7 cellular contexts compared by ENCODE assay signal in the genomic region with DNA sequence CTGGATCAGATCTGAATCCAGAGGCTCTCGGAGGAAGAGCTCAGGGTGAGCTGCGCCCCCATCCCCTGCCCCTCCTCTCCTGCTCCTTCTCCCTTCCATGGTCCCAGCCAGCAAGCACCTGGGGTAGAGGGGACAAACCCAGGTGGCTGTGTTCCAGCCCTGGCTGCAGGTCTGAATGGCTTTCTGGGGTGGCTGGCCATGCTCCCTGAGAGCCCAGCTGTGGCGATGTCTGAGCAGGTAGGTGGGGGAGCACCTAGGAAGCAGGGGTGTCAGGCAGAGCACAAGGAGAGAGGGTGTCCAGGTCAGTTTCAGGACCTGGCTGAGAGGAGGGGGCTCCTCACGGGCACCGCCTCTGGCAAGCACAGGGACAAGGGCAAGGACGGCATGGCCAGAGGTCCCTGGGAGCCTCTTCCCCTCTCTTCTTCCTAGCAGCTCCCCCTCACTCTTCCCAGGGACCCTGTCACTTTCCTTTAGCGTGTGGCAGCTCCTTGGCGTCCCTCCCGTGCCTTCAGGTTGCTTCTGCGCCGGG.
DNase-seq lines count a peak whose midpoint lies in the region; ATAC-seq, FAIRE-seq and TF ChIP-seq lines count a peak whose summit lies in the region.

No MANE protein-coding gene starts in this region.

- H2BK20ac ChIP-seq in IMR-90 (ENCODE audit: low read depth, low read length), result no peak overlapping the region

- H2AFZ ChIP-seq in IMR-90 (replicated peaks; ENCODE audit: low read length, poor library complexity), result peak overlapping the region; percentile 40

- POLR2A ChIA-PET in IMR-90 (lab: Charles Lee; ENCODE audit: unreplicated experiment), result interaction anchor here (1.7 kb wide), 1 partner anchor 128 kb away, joined by 5 read pairs; no protein-coding TSS in a partner anchor
- POLR2A ChIA-PET in activated naive CD8-positive, alpha-beta T cell treated with anti-CD3 and anti-CD28 coated beads, Interleukin-2, amount 10 ng/mL, durations not matched to agents 7 days and 5 days (lab: Charles Lee), result interaction anchor here (0.6 to 8.6 kb wide), 8 partner anchors 9 to 77 kb away, joined by 3 to 241 read pairs (median 7); no protein-coding TSS in a partner anchor

- TF ChIP-seq POLR2A in IMR-90 (IDR thresholded peaks at IDR 0.05; ENCODE audit: low read depth, low read length), result no peak

- no peaks in the 10 kb centered on the region for H3K27me3 Mint-ChIP-seq in activated naive CD8-positive, alpha-beta T cell treated with anti-CD3 and anti-CD28 coated beads, Interleukin-2, amount 10 ng/mL, durations not matched to agents 7 days and 5 days

- peaks cover 54% of the 10 kb centered on the region for H3K4me1 Mint-ChIP-seq in activated naive CD8-positive, alpha-beta T cell treated with anti-CD3 and anti-CD28 coated beads, Interleukin-2, amount 10 ng/mL, durations not matched to agents 7 days and 5 days

- peak overlapping the region; percentile 28 to 31; a peak in 1 of 4 replicates for H4K8ac ChIP-seq in IMR-90 (ENCODE audit: low read depth in 2 of 2, low read length in 2 of 2)

- H3K36me3 ChIP-seq in IMR-90 (ENCODE audit: control insufficient read depth, insufficient read depth, low read length) (peaks cover 5% of the 10 kb centered on the region), kidney (ENCODE audit: control insufficient read depth in 1 of 2, insufficient read depth in 2 of 2, low read length in 2 of 2) (no peaks in the 10 kb centered on the region), stomach smooth muscle (ENCODE audit: control insufficient read depth in 2 of 2, insufficient read depth in 2 of 2, low read length in 2 of 2) (peaks cover 0 to 9% of the 10 kb centered on the region in 2 donors)

- no peak overlapping the region for H4K5ac ChIP-seq in IMR-90 (ENCODE audit: low read depth, low read length)

- H3K9ac ChIP-seq in IMR-90 (ENCODE audit: low read depth, low read length), result peak overlapping the region; percentile 73
- H3K9ac ChIP-seq in kidney (ENCODE audit: low read length in 2 of 2), result peak overlapping the region in 1 of 2 donors; percentile 81
- peak overlapping the region; percentile 74 to 95 for H3K9ac ChIP-seq in stomach smooth muscle (ENCODE audit: low read length in 2 of 2)

- H3K9me3 ChIP-seq in IMR-90 (ENCODE audit: control insufficient read depth, insufficient read depth, low read length) (no peaks in the 10 kb centered on the region), kidney (ENCODE audit: control insufficient read depth in 1 of 2, low read length in 2 of 2) (no peaks in the 10 kb centered on the region), stomach smooth muscle (ENCODE audit: control insufficient read depth in 2 of 2, low read length in 2 of 2) (no peaks in the 10 kb centered on the region)

- no peak for ATAC-seq in IMR-90 (ENCODE audit: low read depth)
- ATAC-seq in activated naive CD8-positive, alpha-beta T cell treated with anti-CD3 and anti-CD28 coated beads, Interleukin-2, amount 10 ng/mL, durations not matched to agents 7 days and 5 days (ENCODE audit: low read depth), result no peak

- peaks cover 37% of the 10 kb centered on the region for H3K9me1 ChIP-seq in IMR-90 (ENCODE audit: insufficient read depth, low read length)

- H3K18ac ChIP-seq in IMR-90 (ENCODE audit: low read depth, low read length), result peak overlapping the region; percentile 35; the same call in 1 of the 2 replicates

- TF ChIP-seq RAD21 in IMR-90 (IDR thresholded peaks at IDR 0.05; ENCODE audit: low read length), result no peak

- H3K4me3 Mint-ChIP-seq in activated naive CD8-positive, alpha-beta T cell treated with anti-CD3 and anti-CD28 coated beads, Interleukin-2, amount 10 ng/mL, durations not matched to agents 7 days and 5 days, result peak overlapping the region; percentile 99

- H3K27me3 ChIP-seq in IMR-90 (ENCODE audit: control insufficient read depth, insufficient read depth, low read length) (no peaks in the 10 kb centered on the region), stomach smooth muscle (ENCODE audit: control insufficient read depth in 1 of 2, insufficient read depth in 2 of 2, low read length in 2 of 2) (no peaks in the 10 kb centered on the region)

- H3K4ac ChIP-seq in IMR-90 (ENCODE audit: low read depth, low read length), result peak overlapping the region; percentile 90

- peaks cover 98% of the 10 kb centered on the region for H4K20me1 ChIP-seq in IMR-90 (ENCODE audit: insufficient read depth, low read length)

- peak overlapping the region; percentile 90 for H2AK5ac ChIP-seq in IMR-90 (ENCODE audit: low read depth, low read length)

- TF ChIP-seq CTCF in IMR-90 (conservative IDR thresholded peaks at IDR 0.05; ENCODE audit: low read depth, low read length), result no peak
- no peak for TF ChIP-seq CTCF in kidney (IDR thresholded peaks at IDR 0.05; ENCODE audit: borderline replicate concordance, extremely low read depth, insufficient read depth)

- peak overlapping the region; percentile 68 for H4K91ac ChIP-seq in IMR-90 (ENCODE audit: insufficient read depth, low read depth, low read length)

- H3K27ac Mint-ChIP-seq in activated naive CD8-positive, alpha-beta T cell treated with anti-CD3 and anti-CD28 coated beads, Interleukin-2, amount 10 ng/mL, durations not matched to agents 7 days and 5 days, result peak overlapping the region; percentile 94

- peaks cover 15 to 95% of the 10 kb centered on the region in 2 experiments for H3K79me1 ChIP-seq in IMR-90 (ENCODE audit: low read depth in 1 of 2, low read length in 2 of 2)

- H2BK120ac ChIP-seq in IMR-90 (ENCODE audit: low read depth, low read length), result peak overlapping the region; percentile 66

- 5% methylated on average over 4 of the region's 11 CpGs; no CpG with 5 or more reads in 1 of the 2 experiments for WGBS in IMR-90 (ENCODE audit: extremely low coverage in 2 of 2, insufficient read length in 1 of 2), 2 experiments

- peak overlapping the region; percentile 73 for H3K23ac ChIP-seq in IMR-90 (ENCODE audit: low read depth, low read length)

- BruUV-seq in IMR-90 (replicated peaks; lab: Mats Ljungman, UMichigan), result no TSS peak

- H3K4me1 ChIP-seq in IMR-90 (ENCODE audit: control insufficient read depth, insufficient read depth, low read length) (peaks cover 61% of the 10 kb centered on the region), kidney (ENCODE audit: control insufficient read depth in 1 of 2, insufficient read depth in 1 of 2, low read depth in 1 of 2, low read length in 2 of 2) (peaks cover 35 to 48% of the 10 kb centered on the region in 2 donors), stomach smooth muscle (ENCODE audit: control insufficient read depth, insufficient read depth, low read length) (peaks cover 72% of the 10 kb centered on the region)

- dilution Hi-C loops in IMR-90 (cut with HindIII; ENCODE audit: low sequenced_read_pairs, unreplicated experiment), result no loop called here

- H3K36me3 Mint-ChIP-seq in activated naive CD8-positive, alpha-beta T cell treated with anti-CD3 and anti-CD28 coated beads, Interleukin-2, amount 10 ng/mL, durations not matched to agents 7 days and 5 days, result peaks cover 31% of the 10 kb centered on the region

- in situ Hi-C loops in IMR-90 (cut with MboI; ENCODE audit: low sequenced_read_pairs), result no loop called here

- H3K4me2 ChIP-seq in IMR-90 (ENCODE audit: low read depth, low read length), result peak overlapping the region; percentile 74

- peak overlapping the region; percentile 38 for H2BK5ac ChIP-seq in IMR-90 (ENCODE audit: low read depth, low read length, poor library complexity, severe bottlenecking)

- CTCF ChIA-PET in IMR-90 (lab: Yijun Ruan, JAX), result interaction anchor here (1.3 kb wide), 1 partner anchor 15 kb away, joined by 3 read pairs; no protein-coding TSS in a partner anchor

- peak overlapping the region; percentile 70 for H3K14ac ChIP-seq in IMR-90 (replicated peaks; ENCODE audit: low read depth, low read length)

- DNase-seq in IMR-90 (no peak), kidney (no peak), T-helper 9 cell (no peak), cerebellar cortex (ENCODE audit: low spot score) (no peak), NOMO-1 (lab: John Stamatoyannopoulos, UW; ENCODE audit: unreplicated experiment in 2 of 2) (no peak)
- no peak for DNase-seq in activated naive CD8-positive, alpha-beta T cell treated with anti-CD3 and anti-CD28 coated beads, Interleukin-2, amount 10 ng/mL, durations not matched to agents 7 days and 5 days

- H3K27ac ChIP-seq in IMR-90 (ENCODE audit: insufficient read depth, low read length) (peak overlapping the region; percentile 80), kidney (ENCODE audit: low read depth in 2 of 2, low read length in 2 of 2) (peak overlapping the region; percentile 63 to 76), stomach smooth muscle (ENCODE audit: low read length) (peak overlapping the region; percentile 89)

- peak overlapping the region; percentile 39; the same call in 1 of the 2 replicates for H3K4me3 ChIP-seq in IMR-90 (ENCODE audit: insufficient read depth, low read depth, low read length)
- H3K4me3 ChIP-seq in kidney (ENCODE audit: low read length in 2 of 2), result peak overlapping the region; percentile 36 to 68
- H3K4me3 ChIP-seq in stomach smooth muscle (ENCODE audit: low read length in 2 of 2), result peak overlapping the region; percentile 79 to 85

- intact Hi-C loops in IMR-90 (cut with micrococcal nuclease), result loop anchor here (2.0 kb wide), 1 partner anchor 26 kb away; no protein-coding TSS in a partner anchor
- intact Hi-C loops in kidney (cut with DNase I), result no loop called here

- no peak overlapping the region for H3K56ac ChIP-seq in IMR-90 (ENCODE audit: extremely low read depth, insufficient read depth, low read length)

- no peaks in the 10 kb centered on the region for H3K9me3 Mint-ChIP-seq in activated naive CD8-positive, alpha-beta T cell treated with anti-CD3 and anti-CD28 coated beads, Interleukin-2, amount 10 ng/mL, durations not matched to agents 7 days and 5 days

- H2AK9ac ChIP-seq in IMR-90 (replicated peaks; ENCODE audit: low read depth, low read length, poor library complexity), result peak overlapping the region; percentile 91

- FAIRE-seq in kidney (lab: Jason Lieb, UNC), result no peak

- no peak overlapping the region for H2BK15ac ChIP-seq in IMR-90 (ENCODE audit: low read depth, low read length)

TF ChIP-seq in IMR-90, 13 proteins besides CTCF, POLR2A, EP300 and RAD21 (continues in another document):
- TF ChIP-seq, protein P1, sequence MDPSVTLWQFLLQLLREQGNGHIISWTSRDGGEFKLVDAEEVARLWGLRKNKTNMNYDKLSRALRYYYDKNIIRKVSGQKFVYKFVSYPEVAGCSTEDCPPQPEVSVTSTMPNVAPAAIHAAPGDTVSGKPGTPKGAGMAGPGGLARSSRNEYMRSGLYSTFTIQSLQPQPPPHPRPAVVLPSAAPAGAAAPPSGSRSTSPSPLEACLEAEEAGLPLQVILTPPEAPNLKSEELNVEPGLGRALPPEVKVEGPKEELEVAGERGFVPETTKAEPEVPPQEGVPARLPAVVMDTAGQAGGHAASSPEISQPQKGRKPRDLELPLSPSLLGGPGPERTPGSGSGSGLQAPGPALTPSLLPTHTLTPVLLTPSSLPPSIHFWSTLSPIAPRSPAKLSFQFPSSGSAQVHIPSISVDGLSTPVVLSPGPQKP (IDR thresholded peaks at IDR 0.05; ENCODE audit: borderline replicate concordance, low read depth, low read length), result no peak
- 0 out of 2 replicates have a peak, but pooled peaks have one; percentile 28 for TF ChIP-seq CHD1 (IDR thresholded peaks at IDR 0.05; ENCODE audit: low read depth, low read length)
- TF ChIP-seq MXI1 (IDR thresholded peaks at IDR 0.05; ENCODE audit: borderline replicate concordance, low read depth, low read length), result no peak
- no peak for TF ChIP-seq FOS (IDR thresholded peaks at IDR 0.05; ENCODE audit: low read depth, low read length)
